ENCODE assay signal across 8 cellular contexts in the genomic region with DNA sequence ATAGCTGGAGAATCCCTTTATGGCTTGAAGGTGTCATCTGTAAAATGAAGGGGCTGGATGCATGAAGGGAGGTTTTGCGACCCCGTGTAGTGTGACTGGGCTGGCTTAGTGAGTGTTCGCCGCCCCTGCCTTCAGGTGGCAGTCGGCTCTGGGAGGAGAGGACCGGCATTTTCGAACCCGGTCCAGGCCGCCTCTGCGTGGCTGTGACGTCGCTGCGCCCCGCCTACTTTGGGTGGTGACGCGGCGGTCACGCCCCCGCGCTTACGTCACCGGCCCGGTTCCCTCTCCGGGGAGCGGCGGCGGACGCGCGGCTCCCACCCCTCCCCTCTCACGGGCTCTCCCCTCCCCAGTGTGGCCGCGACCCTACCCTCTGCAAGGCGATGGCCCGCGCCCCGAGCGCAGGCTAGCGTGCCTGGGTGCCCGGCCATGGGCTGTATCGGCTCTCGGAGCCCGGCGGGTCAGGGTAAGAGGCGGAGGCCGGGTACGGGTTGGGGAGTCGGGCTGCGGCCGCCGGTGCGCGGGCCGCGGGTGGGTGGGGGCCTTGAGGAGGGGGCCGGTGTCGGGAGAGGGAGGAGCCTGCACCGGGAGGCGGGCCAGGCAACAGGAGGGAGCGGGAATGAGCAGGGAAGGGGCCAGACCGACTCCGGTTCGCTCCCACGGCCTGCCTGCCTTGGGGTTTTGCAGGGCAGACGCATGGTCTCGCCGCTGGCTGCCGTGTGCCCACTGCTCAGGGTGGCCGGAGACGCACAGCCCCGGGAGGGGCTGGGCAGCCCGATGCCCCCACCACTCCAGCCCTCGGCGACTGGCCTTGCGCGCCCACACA. TPM values are rescaled to one million over a fixed set of nuclear protein-coding genes. Genes with fewer than 3 reads are reported as not detected.
DNase-seq lines count a peak whose midpoint lies in the region; ATAC-seq and TF ChIP-seq lines count a peak whose summit lies in the region.

No MANE protein-coding gene starts in this region.

- intact Hi-C loops in Right ventricle myocardium superior (cut with DNase I), result no loop called here
- intact Hi-C loops in ovary (cut with DNase I), result no loop called here
- intact Hi-C loops in thyroid gland (cut with DNase I), result no loop called here

- peak in 1 of 3 donors; percentile 32 for TF ChIP-seq CTCF in ovary (IDR thresholded peaks at IDR 0.05)
- TF ChIP-seq CTCF in thyroid gland (IDR thresholded peaks at IDR 0.05), result no peak

- H3K4me1 ChIP-seq in ovary (ENCODE audit: insufficient read depth) (peaks cover 20% of the 10 kb centered on the region), thyroid gland (peaks cover 24 to 28% of the 10 kb centered on the region in 2 donors)

- peak; percentile 71 for TF ChIP-seq EP300 in ovary (IDR thresholded peaks at IDR 0.05)

- H3K27ac ChIP-seq in ovary (peak overlapping the region; percentile 93 to 95), thyroid gland (peak overlapping the region; percentile 91 to 96 (median 91))

- peaks cover 60% of the 10 kb centered on the region for H3K36me3 ChIP-seq in MG63
- H3K36me3 ChIP-seq in ovary, result no peaks in the 10 kb centered on the region
- H3K36me3 ChIP-seq in thyroid gland, result peaks cover 39 to 44% of the 10 kb centered on the region in 2 donors

- H3K27ac Mint-ChIP-seq in activated naive CD8-positive, alpha-beta T cell, result peak overlapping the region; percentile 86

- H3K36me3 Mint-ChIP-seq in activated naive CD8-positive, alpha-beta T cell, result peaks cover 4% of the 10 kb centered on the region

- no peaks in the 10 kb centered on the region for H3K9me3 Mint-ChIP-seq in activated naive CD8-positive, alpha-beta T cell (ENCODE audit: low read depth)

- DNase-seq in DMS114 treated with DMSO at 0.1 percent for 48 hours (lab: John Stamatoyannopoulos, UW; ENCODE audit: unreplicated experiment) (peak; percentile 53), MG63 (peak; percentile 72), SKM-1 (lab: John Stamatoyannopoulos, UW; ENCODE audit: unreplicated experiment) (peak; percentile 53), Right ventricle myocardium superior (peak; percentile 94), ovary (peak; percentile 88 to 96 (median 94)), thyroid gland (peak; percentile 78 to 83)

- ATAC-seq in GM21619 (IDR thresholded peaks at IDR 0.05; ENCODE audit: unreplicated experiment), result peak; percentile 78
- ATAC-seq in Right ventricle myocardium superior (ENCODE audit: poor library complexity), result peak; percentile 78

- peak overlapping the region; percentile 92 for H3K4me3 Mint-ChIP-seq in activated naive CD8-positive, alpha-beta T cell

- H3K9me3 ChIP-seq in MG63, result no peaks in the 10 kb centered on the region
- H3K9me3 ChIP-seq in ovary, result no peaks in the 10 kb centered on the region
- H3K9me3 ChIP-seq in thyroid gland, result no peaks in the 10 kb centered on the region

- peak overlapping the region; percentile 52 for H3K4me3 ChIP-seq in MG63
- H3K4me3 ChIP-seq in ovary, result peak overlapping the region; percentile 81
- H3K4me3 ChIP-seq in thyroid gland (replicated peaks in 1 of 3), result peak overlapping the region; percentile 34 to 73 (median 43)

- TF ChIP-seq POLR2A in ovary (IDR thresholded peaks at IDR 0.05) (peak; percentile 97), thyroid gland (IDR thresholded peaks at IDR 0.05) (peak in 1 of 2 donors; percentile 82)

- no peaks in the 10 kb centered on the region for H3K27me3 Mint-ChIP-seq in activated naive CD8-positive, alpha-beta T cell

- no peaks in the 10 kb centered on the region for H3K27me3 ChIP-seq in MG63
- H3K27me3 ChIP-seq in ovary, result no peaks in the 10 kb centered on the region
- H3K27me3 ChIP-seq in thyroid gland, result no peaks in the 10 kb centered on the region

- H3K4me1 Mint-ChIP-seq in activated naive CD8-positive, alpha-beta T cell (ENCODE audit: low read depth), result peaks cover 56% of the 10 kb centered on the region

- 0 to 1% (median 1%) methylated on average over 67 to 76 of the region's 76 CpGs for WGBS in ovary, 3 donors
- WGBS in thyroid gland, 2 donors, result 0% methylated on average over 19 to 25 of the region's 76 CpGs

RNA-seq across cellular contexts. Expression of a gene that starts 1.5 kb away (rescaled TPM):
- 4.8 and 8.8 TPM in 2 replicates for total RNA-seq in MG63 (2014; rRNA removed; shearing (Covaris generic); ENCODE audit: low replicate concordance)
- total RNA-seq in Right ventricle myocardium superior, result 36.3 TPM
- total RNA-seq in ovary, result 10 to 100 TPM; 16.4 to 37.8 (median 32.9) TPM
- 10 to 100 TPM in 1 of 2 donors, 1 to 10 TPM in 1; 8.7 to 19.7 TPM for polyA plus RNA-seq in ovary
- 10 to 100 TPM; 19.2 to 35.1 (median 22.5) TPM for total RNA-seq in thyroid gland

RNA-seq across cellular contexts. Expression of a gene that starts 21.5 kb away (rescaled TPM):
- 378 and 439 TPM in 2 replicates for total RNA-seq in MG63 (2014; rRNA removed; shearing (Covaris generic); ENCODE audit: low replicate concordance)
- total RNA-seq in Right ventricle myocardium superior (254 TPM), ovary (100 to 1,000 TPM in 6 of 7 donors, 10 to 100 TPM in 1; 72.4 to 295 (median 212) TPM), thyroid gland (100 to 1,000 TPM; 206 to 418 (median 348) TPM)
- polyA plus RNA-seq in ovary, result 100 to 1,000 TPM; 110 to 159 TPM

RNA-seq across cellular contexts. Expression of a gene that starts 25.5 kb away (rescaled TPM):
- 2.6 and 2.9 TPM in 2 replicates for total RNA-seq in MG63 (2014; rRNA removed; shearing (Covaris generic); ENCODE audit: low replicate concordance)
- total RNA-seq in Right ventricle myocardium superior (1.9 TPM), ovary (10 to 100 TPM in 4 of 7 donors, 1 to 10 TPM in 3; 5.7 to 18.0 (median 15.4) TPM), thyroid gland (1 to 10 TPM; 4.3 to 7.6 (median 5.2) TPM)
- polyA plus RNA-seq in ovary, result 10 to 100 TPM in 1 of 2 donors, 1 to 10 TPM in 1; 3.5 to 11.7 TPM

RNA-seq across cellular contexts. Expression of a gene that starts 25.6 kb away (rescaled TPM):
- 138 and 139 TPM in 2 replicates for total RNA-seq in MG63 (2014; rRNA removed; shearing (Covaris generic); ENCODE audit: low replicate concordance)
- total RNA-seq in Right ventricle myocardium superior (19.9 TPM), ovary (10 to 100 TPM; 47.3 to 86.9 (median 60.6) TPM), thyroid gland (100 to 1,000 TPM in 1 of 4 donors, 10 to 100 TPM in 3; 58.1 to 113 (median 85.6) TPM)
- polyA plus RNA-seq in ovary, result 10 to 100 TPM; 52.6 to 67.2 TPM

RNA-seq across cellular contexts. Expression of a gene that starts 36.8 kb away (rescaled TPM):
- total RNA-seq in MG63 (2014; rRNA removed; shearing (Covaris generic); ENCODE audit: low replicate concordance), result 1,179 and 1,305 TPM in 2 replicates
- 237 TPM for total RNA-seq in Right ventricle myocardium superior
- 100 to 1,000 TPM in 6 of 7 donors, 10 to 100 TPM in 1; 74.4 to 149 (median 138) TPM for total RNA-seq in ovary
- polyA plus RNA-seq in ovary, result 100 to 1,000 TPM; 119 to 177 TPM
- total RNA-seq in thyroid gland, result 100 to 1,000 TPM; 136 to 320 (median 244) TPM

Comparison
In these comparisons a context has a peak if more than half of its experiments do, and no peak if none do; other contexts are left out.
1. Peak in every context shown above with its lines: DNase-seq, ATAC-seq, H3K4me3 ChIP-seq and H3K27ac ChIP-seq.